ENCODE assay signal across 11 cellular contexts in genomic region chr13:79749985-79750551, GRCh38.
DNase-seq lines count a peak whose midpoint lies in the region; ATAC-seq and TF ChIP-seq lines count a peak whose summit lies in the region.
"Had no signal": no experiment of that assay in that cellular context is flagged by ENCODE, and none has a peak within 500 bp of the region (broad histone marks: within the 10 kb centered on the region; RNA-seq: fewer than 3 reads in every experiment).

No MANE protein-coding gene starts in this region.

- peaks cover 4% of the 10 kb centered on the region for H3K27me3 Mint-ChIP-seq in nephron progenitor cell (ENCODE audit: low read depth, poor library complexity)

- intact Hi-C loops in posterior vena cava (cut with DNase I) = no loop called here

- no peak for TF ChIP-seq CTCF in AG09309 (IDR thresholded peaks at IDR 0.05; ENCODE audit: control insufficient read depth, insufficient read depth, low read depth, low read length, missing control alignments)
- TF ChIP-seq CTCF in fibroblast of mammary gland (conservative IDR thresholded peaks at IDR 0.05; ENCODE audit: control insufficient read depth, insufficient read depth, low read depth, low read length) = no peak
- no peak for TF ChIP-seq CTCF in nephron progenitor cell (IDR thresholded peaks at IDR 0.05)

- H3K4me1 Mint-ChIP-seq in nephron progenitor cell = peaks cover 32% of the 10 kb centered on the region

- peak overlapping the region; percentile 46 for H3K27ac Mint-ChIP-seq in nephron progenitor cell

- H3K9me3 Mint-ChIP-seq in nephron progenitor cell = no peaks in the 10 kb centered on the region

- H3K36me3 Mint-ChIP-seq in nephron progenitor cell (ENCODE audit: low read depth) = peaks cover 4% of the 10 kb centered on the region

- no peak for ATAC-seq in HG03135 (IDR thresholded peaks at IDR 0.05; ENCODE audit: unreplicated experiment)
- ATAC-seq: HCT116 had no signal

- DNase-seq in AG09309 (ENCODE audit: low read depth) (peak; percentile 97), NCI-H226 (peak; percentile 99), fibroblast of mammary gland (ENCODE audit: low read depth) (peak; percentile 93), nephron progenitor cell (no peak), posterior vena cava (ENCODE audit: low spot score) (no peak), H4 (ENCODE audit: low spot score) (no peak)
- DNase-seq in stimulated activated naive CD4-positive, alpha-beta T cell treated with Interleukin-2 at 50 U/mL for 16 hours (lab: John Stamatoyannopoulos, UW) = no peak
- DNase-seq: activated CD8-positive, alpha-beta memory T cell treated with anti-CD3 and anti-CD28 coated beads, Interleukin-2, amount 50 U/mL, for 4 hours; NCI-H510A had no signal

- no peak overlapping the region for H3K4me3 ChIP-seq in AG09309 (ENCODE audit: control insufficient read depth, low read depth, low read length)
- no peak overlapping the region for H3K4me3 ChIP-seq in fibroblast of mammary gland (ENCODE audit: control insufficient read depth, low read depth, low read length)

- no peak overlapping the region for H3K4me3 Mint-ChIP-seq in nephron progenitor cell

Comparison
In these comparisons a context has a peak if more than half of its experiments do, and no peak if none do; other contexts are left out.
1. DNase-seq: peak in AG09309 (single experiment), NCI-H226 (single experiment) and fibroblast of mammary gland (single experiment); none in nephron progenitor cell (single experiment), posterior vena cava (single experiment), H4 (single experiment) and stimulated activated naive CD4-positive, alpha-beta T cell treated with Interleukin-2 at 50 U/mL for 16 hours (single experiment).